8 cellular contexts compared by ENCODE assay signal in genomic region chr12:27524489-27524835, GRCh38. TPM values are rescaled to one million over a fixed set of nuclear protein-coding genes. Genes with fewer than 3 reads are reported as not detected.
DNase-seq lines count a peak whose midpoint lies in the region; ATAC-seq, FAIRE-seq and TF ChIP-seq lines count a peak whose summit lies in the region.

No MANE protein-coding gene starts in this region.

- H3K4me3 ChIP-seq in A549 (peak overlapping the region; percentile 63), astrocyte of the spinal cord (ENCODE audit: low read depth, low read length) (peak overlapping the region; percentile 87), mesodermal cell (ENCODE audit: extremely low read depth, insufficient read depth, low read length, poor library complexity, severe bottlenecking) (peak overlapping the region; percentile 84)

- WGBS in A549 (ENCODE audit: missing lambda C conversion rate): 2% methylated on average over 7 of the region's 8 CpGs
- no CpG with 5 or more reads among the region's 8 CpGs for WGBS in mesodermal cell (ENCODE audit: insufficient coverage in 2 of 2), 2 experiments

- DNase-seq in A549 (ENCODE audit: low read depth in 1 of 2, low spot score in 1 of 2) (no peak), HFFc6 (no peak), astrocyte of the spinal cord (ENCODE audit: low read depth, low spot score) (no peak), GM10266 (ENCODE audit: extremely low spot score) (no peak), Kasumi-1 (lab: John Stamatoyannopoulos, UW) (no peak), GM12891 (ENCODE audit: insufficient read length, low spot score) (no peak)
- no peak for DNase-seq in stimulated activated CD4-positive, alpha-beta T cell treated with anti-CD3 and anti-CD28 coated beads, Interleukin-2, amount 100 ng/mL, for 48 hours

- peaks cover 22% of the 10 kb centered on the region for H3K36me3 Mint-ChIP-seq in HFFc6 (ENCODE audit: low read depth)

- CTCF ChIA-PET in A549 (lab: Yijun Ruan, JAX): interaction anchor here (0.6 to 3.7 kb wide), 14 partner anchors 8 to 1275 kb away, joined by 3 to 27 read pairs (median 4); no protein-coding TSS in a partner anchor

- no peaks in the 10 kb centered on the region; the same call in none of the 2 replicates for H3K27me3 Mint-ChIP-seq in HFFc6 (ENCODE audit: insufficient read depth)

- TF ChIP-seq POLR2A in A549 (IDR thresholded peaks at IDR 0.05; ENCODE audit: low read length) (no peak), GM12891 (IDR thresholded peaks at IDR 0.05; ENCODE audit: low read depth, low read length) (no peak)

- no peak for TF ChIP-seq EP300 in A549 (IDR thresholded peaks at IDR 0.05)

- H3K36me3 ChIP-seq in mesodermal cell (ENCODE audit: control insufficient read depth, insufficient read depth, low read length): peaks cover 28% of the 10 kb centered on the region

- no peaks in the 10 kb centered on the region for H3K9me3 Mint-ChIP-seq in HFFc6

- peak; percentile 48 to 60; a peak in 5 of 6 replicates for ATAC-seq in A549

- H3K4me1 ChIP-seq in A549: peaks cover 21% of the 10 kb centered on the region
- H3K4me1 ChIP-seq in mesodermal cell (ENCODE audit: control insufficient read depth, insufficient read depth, low read length, poor library complexity, severe bottlenecking): peaks cover 32% of the 10 kb centered on the region

- H3K4me2 ChIP-seq in A549: peak overlapping the region; percentile 78

- peaks cover 64% of the 10 kb centered on the region for H3K4me1 Mint-ChIP-seq in HFFc6 (ENCODE audit: low read depth)

- POLR2A ChIA-PET in A549 (lab: Yijun Ruan, JAX): interaction anchor here (0.5 to 2.8 kb wide), 22 partner anchors 9 to 509 kb away, joined by 3 to 43 read pairs (median 4); no protein-coding TSS in a partner anchor

- H3K27ac ChIP-seq in A549 (peak overlapping the region; percentile 86 to 94), mesodermal cell (ENCODE audit: low read depth, low read length, severe bottlenecking) (peak overlapping the region; percentile 87)

- no peak for FAIRE-seq in A549 (lab: Jason Lieb, UNC)
- FAIRE-seq in GM12891 (lab: Jason Lieb, UNC): no peak

- H3K4me3 Mint-ChIP-seq in HFFc6: peak overlapping the region; percentile 94

- H3K27ac Mint-ChIP-seq in HFFc6: peak overlapping the region; percentile 85

- no peak for TF ChIP-seq RAD21 in A549 (conservative IDR thresholded peaks at IDR 0.05 in 1 of 2, IDR thresholded peaks at IDR 0.05 in 1 of 2)

- peak; percentile 12; the same call in 2 of the 3 replicates for TF ChIP-seq CTCF in A549 (IDR thresholded peaks at IDR 0.05)
- TF ChIP-seq CTCF in HFFc6 (IDR thresholded peaks at IDR 0.05): no peak; the same call in 1 of the 2 replicates
- no peak for TF ChIP-seq CTCF in astrocyte of the spinal cord (IDR thresholded peaks at IDR 0.05; ENCODE audit: low read depth, low read length)
- TF ChIP-seq CTCF in GM10266 (IDR thresholded peaks at IDR 0.05; ENCODE audit: control insufficient read depth, insufficient read depth, low read depth, missing control alignments): no peak

- H3K9me3 ChIP-seq in A549: no peaks in the 10 kb centered on the region
- H3K9me3 ChIP-seq in mesodermal cell (ENCODE audit: control insufficient read depth, low read length): no peaks in the 10 kb centered on the region

- in situ Hi-C loops in astrocyte of the spinal cord (cut with HindIII; ENCODE audit: low sequenced_read_pairs): no loop called here

TF ChIP-seq in A549, 52 proteins besides CTCF, POLR2A, EP300 and RAD21:
- TF ChIP-seq TP53 (CRISPR knock-in tag; IDR thresholded peaks at IDR 0.05): no peak
- TF ChIP-seq SMC3 (IDR thresholded peaks at IDR 0.05): 0 out of 3 replicates have a peak, but pooled peaks have one; percentile 2
- TF ChIP-seq ELK1 (IDR thresholded peaks at IDR 0.05; ENCODE audit: low read depth, low read length): no peak
- peak; percentile 19 for TF ChIP-seq PHF8 (IDR thresholded peaks at IDR 0.05; ENCODE audit: borderline replicate concordance, low read depth)

TF ChIP-seq in GM12891, 5 proteins besides CTCF, POLR2A, EP300 and RAD21:
- TF ChIP-seq PAX5 (IDR thresholded peaks at IDR 0.05; ENCODE audit: insufficient read depth, low read length, severe bottlenecking): no peak
- no peak for TF ChIP-seq POU2F2 (IDR thresholded peaks at IDR 0.05; ENCODE audit: low read depth, low read length)
- no peak for TF ChIP-seq SPI1 (IDR thresholded peaks at IDR 0.05; ENCODE audit: low read depth, low read length)
- no peak for TF ChIP-seq TAF1 (IDR thresholded peaks at IDR 0.05; ENCODE audit: low read depth, low read length)
- no peak for TF ChIP-seq POLR2AphosphoS5 (IDR thresholded peaks at IDR 0.05; ENCODE audit: low read depth, low read length)

RNA-seq across cellular contexts. Expression of gene PPFIBP1, which starts 0.5 kb away (rescaled TPM):
- polyA plus RNA-seq in A549 (2011; rRNA removed) (85.3 and 89.0 TPM in 2 replicates), A549 (2017; fragmentation: RNase III; extraction: RNeasy Plus Mini Kit Qiagen cat#74134 plus additional on column Dnase treatment) (24.8 to 31.4 TPM (median 29.8 TPM) in 3 replicates)
- polyA plus RNA-seq in A549 (2012; cell fraction: cytosol; rRNA removed): 13.6 and 14.2 TPM in 2 replicates
- polyA plus RNA-seq in A549 (2012; cell fraction: nucleus; rRNA removed): 13.3 and 25.1 TPM in 2 replicates
- polyA minus RNA-seq in A549 (2011; rRNA and poly(A)+ RNA removed): 87.7 and 105 TPM in 2 replicates
- 100 to 1,000 TPM in 2 of 6 experiments, 10 to 100 TPM in 4; 79.1 to 104 (median 92.0) TPM for total RNA-seq in HFFc6 (2021; fragmentation: NEBNext Ultra II Directional; extraction: Animal tissue kit (Norgen Biotek cat#: 25700))
- polyA plus RNA-seq in mesodermal cell (2013, experiment 1 of 2): 106 TPM
- 98.9 TPM for polyA plus RNA-seq in mesodermal cell (2013, experiment 2 of 2)
- polyA plus RNA-seq in GM12891 (2012; ENCODE audit: low read depth, missing spikeins): 12.5 TPM
